In the genomic region with DNA sequence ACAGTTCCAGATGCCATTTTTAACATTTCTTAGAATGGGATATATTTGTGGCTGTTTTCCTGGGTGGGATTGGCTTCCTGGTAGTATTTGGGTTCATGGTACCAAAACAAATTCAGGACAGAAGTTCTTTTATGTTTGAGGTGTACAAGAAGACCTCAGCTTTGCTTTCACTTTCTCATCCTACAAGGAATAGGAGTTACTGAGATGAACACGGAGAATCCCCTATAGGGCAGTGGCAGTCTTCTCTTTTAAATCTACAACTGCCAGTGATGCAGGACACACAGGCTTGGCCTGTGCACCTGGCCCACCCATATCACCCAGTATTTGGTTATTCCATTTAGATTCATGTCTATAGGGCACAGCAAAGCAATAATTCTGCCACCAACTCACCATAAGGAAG, we compare ENCODE assay signal across 12 cellular contexts. TPM values are rescaled to one million over a fixed set of nuclear protein-coding genes. Genes with fewer than 3 reads are reported as not detected.
DNase-seq lines count a peak whose midpoint lies in the region; ATAC-seq and TF ChIP-seq lines count a peak whose summit lies in the region.
"Had no signal": no experiment of that assay in that cellular context is flagged by ENCODE, and none has a peak within 500 bp of the region (broad histone marks: within the 10 kb centered on the region; RNA-seq: fewer than 3 reads in every experiment).

No MANE protein-coding gene starts in this region.

- no peak for TF ChIP-seq CTCF in GM13977 (IDR thresholded peaks at IDR 0.05; ENCODE audit: extremely low read depth, insufficient read depth, missing control alignments)
- no peak for TF ChIP-seq CTCF in vagina (IDR thresholded peaks at IDR 0.05)

- no peak overlapping the region for H3K9ac ChIP-seq in GM23248

- no peak overlapping the region for H3K4me2 ChIP-seq in GM23248 (ENCODE audit: unreplicated experiment)

- in situ Hi-C loops in GM13977 (cut with MboI; ENCODE audit: low pct_unique_long_range_greater_than_20kb, low sequenced_read_pairs, unreplicated experiment) (no loop called here), GM23248 (cut with MboI) (no loop called here)

- peak overlapping the region; percentile 13 to 58 (median 57) for H3K4me3 Mint-ChIP-seq in T-cell

- peaks cover 61% of the 10 kb centered on the region for H3K36me3 Mint-ChIP-seq in T-cell

- 0 out of 2 replicates have a peak, but pooled peaks cover 7% of the 10 kb centered on the region for H3K79me2 ChIP-seq in GM23248 (ENCODE audit: insufficient read depth)

- no peaks in the 10 kb centered on the region for H3F3A ChIP-seq in GM23248 (ENCODE audit: insufficient read depth)

- H3K4me3 ChIP-seq in vagina: no peak overlapping the region
- H3K4me3 ChIP-seq in GM23248: no peak overlapping the region
- H3K4me3 ChIP-seq: MG63, right lobe of liver had no signal

- POLR2A ChIA-PET in T-cell (lab: Charles Lee): no interaction called here

- no peaks in the 10 kb centered on the region for H3K9me3 ChIP-seq in vagina
- H3K9me3 ChIP-seq in GM23248 (ENCODE audit: low read depth): no peaks in the 10 kb centered on the region
- H3K9me3 ChIP-seq: MG63, right lobe of liver had no signal

- intact Hi-C loops in vagina (cut with DNase I): no loop called here

- H3K36me3 ChIP-seq in vagina (no peaks in the 10 kb centered on the region), GM23248 (ENCODE audit: low read depth) (no peaks in the 10 kb centered on the region)
- H3K36me3 ChIP-seq: MG63, right lobe of liver had no signal

- H3K4me1 ChIP-seq in vagina (no peaks in the 10 kb centered on the region), GM23248 (ENCODE audit: insufficient read depth) (no peaks in the 10 kb centered on the region)
- H3K4me1 ChIP-seq: Caco-2, right lobe of liver had no signal

- CTCF ChIA-PET in T-cell (lab: Charles Lee): no interaction called here

- 95 to 100% methylated on average over 1 of the region's 1 CpG for WGBS in GM23248 (ENCODE audit: low coverage in 1 of 2, low lambda C conversion rate in 2 of 2, missing lambda C conversion rate in 2 of 2), 2 experiments

- no peaks in the 10 kb centered on the region for H3K27me3 Mint-ChIP-seq in T-cell

- no peak overlapping the region for H3K27ac ChIP-seq in vagina
- H3K27ac ChIP-seq in GM23248: no peak overlapping the region
- H3K27ac ChIP-seq: right lobe of liver had no signal

- H3K9me3 Mint-ChIP-seq in T-cell: peaks cover 5 to 26% (median 19%) of the 10 kb centered on the region in 3 donors

- ATAC-seq in GM19395 (IDR thresholded peaks at IDR 0.05; ENCODE audit: unreplicated experiment) (peak; percentile 90), HG02938 (IDR thresholded peaks at IDR 0.05; ENCODE audit: unreplicated experiment) (peak; percentile 65), T-cell (replicated peaks in 1 of 4) (no peak)
- ATAC-seq: right lobe of liver had no signal

- DNase-seq in GM13977 (ENCODE audit: low spot score) (peak; percentile 22), T-cell (no peak), vagina (ENCODE audit: extremely low spot score in 2 of 2) (no peak), HuH-7.5 (ENCODE audit: low spot score) (no peak), inferior parietal cortex (ENCODE audit: extremely low spot score) (no peak), GM23248 (no peak)
- DNase-seq: Caco-2, H7, MG63, right lobe of liver had no signal

- no peaks in the 10 kb centered on the region for H4K20me1 ChIP-seq in GM23248 (ENCODE audit: insufficient read depth)

- H3K27me3 ChIP-seq in vagina (no peaks in the 10 kb centered on the region), GM23248 (replicated peaks; ENCODE audit: insufficient read depth) (no peaks in the 10 kb centered on the region)
- H3K27me3 ChIP-seq: MG63, right lobe of liver had no signal

- no peaks in the 10 kb centered on the region for H3K9me2 ChIP-seq in GM23248 (ENCODE audit: insufficient read depth)

- peaks cover 18 to 44% (median 40%) of the 10 kb centered on the region in 3 donors for H3K4me1 Mint-ChIP-seq in T-cell

- H2AFZ ChIP-seq in GM23248: no peak overlapping the region

- H3K27ac Mint-ChIP-seq in T-cell: peak overlapping the region; percentile 44 to 83

- TF ChIP-seq POLR2A in vagina (IDR thresholded peaks at IDR 0.05): no peak

RNA-seq across cellular contexts. Expression of a gene that starts 35.2 kb away (rescaled TPM):
- total RNA-seq in T-cell (10 to 100 TPM; 11.9 to 21.8 (median 16.1) TPM), vagina (14.2 TPM)
- total RNA-seq in GM23248 (2014; rRNA removed; shearing (Covaris generic)): 8.1 and 11.3 TPM in 2 replicates
- 4.5 and 5.0 TPM in 2 replicates for polyA plus RNA-seq in GM23248 (2016; fragmentation: Nextera tagmentation; extraction: Ambion mirVana)

Comparison
In these comparisons a context has a peak if more than half of its experiments do, and no peak if none do; other contexts are left out.
1. ATAC-seq: peak in GM19395 (single experiment) and HG02938 (single experiment); none in T-cell (0 of 4).